In genomic region chr20:47503685-47504084, GRCh38 we compare ENCODE assay signal across 8 cellular contexts. TPM values are rescaled to one million over a fixed set of nuclear protein-coding genes. Genes with fewer than 3 reads are reported as not detected.
DNase-seq lines count a peak whose midpoint lies in the region; ATAC-seq and TF ChIP-seq lines count a peak whose summit lies in the region.

No MANE protein-coding gene starts in this region.

- H3K27ac ChIP-seq in OCI-LY1 (ENCODE audit: low read depth, low read length, poor library complexity, severe bottlenecking), result peak overlapping the region; percentile 86
- H3K27ac ChIP-seq in effector memory CD4-positive, alpha-beta T cell (ENCODE audit: insufficient read depth, low read length, poor library complexity, severe bottlenecking), result peak overlapping the region; percentile 81

- no peak overlapping the region for H2AFZ ChIP-seq in OCI-LY1 (ENCODE audit: low read length)

- H3K9ac ChIP-seq in OCI-LY1 (ENCODE audit: low read length) (peak overlapping the region; percentile 89), skeletal muscle satellite cell (ENCODE audit: low read depth, low read length) (peak overlapping the region; percentile 97)

- peak overlapping the region; percentile 87 for H3K27ac Mint-ChIP-seq in T-helper 1 cell treated with Interleukin-12 subunit alpha and Interleukin-12 subunit beta and Interleukin-4 antibody, amounts not matched to agents 30 μg/mL and 1 μg/mL, for 36 hours

- H3K4me3 ChIP-seq in OCI-LY1 (ENCODE audit: low read depth, low read length, poor library complexity, severe bottlenecking), result peak overlapping the region; percentile 78
- H3K4me3 ChIP-seq in effector memory CD4-positive, alpha-beta T cell (ENCODE audit: insufficient read depth, low read depth, low read length, poor library complexity, severe bottlenecking), result peak overlapping the region; percentile 95
- peak overlapping the region; percentile 73 for H3K4me3 ChIP-seq in skeletal muscle satellite cell (ENCODE audit: low read length)

- H3K27me3 Mint-ChIP-seq in T-helper 1 cell treated with Interleukin-12 subunit alpha and Interleukin-12 subunit beta and Interleukin-4 antibody, amounts not matched to agents 30 μg/mL and 1 μg/mL, for 36 hours (ENCODE audit: low read depth), result no peaks in the 10 kb centered on the region

- peak overlapping the region; percentile 75 for H3K4me2 ChIP-seq in OCI-LY1 (ENCODE audit: low read length)
- H3K4me2 ChIP-seq in skeletal muscle satellite cell (ENCODE audit: low read length), result peak overlapping the region; percentile 82

- TF ChIP-seq CTCF in OCI-LY1 (IDR thresholded peaks at IDR 0.05; ENCODE audit: low read length) (no peak), GM10248 (IDR thresholded peaks at IDR 0.05; ENCODE audit: control extremely low read depth, extremely low read depth, low read depth, missing control alignments) (no peak)

- H3K4me1 ChIP-seq in OCI-LY1 (ENCODE audit: insufficient read depth, low read length, severe bottlenecking) (peaks cover 52% of the 10 kb centered on the region), skeletal muscle satellite cell (ENCODE audit: control insufficient read depth, insufficient read depth, low read length) (peaks cover 14% of the 10 kb centered on the region)
- peaks cover 20% of the 10 kb centered on the region for H3K4me1 ChIP-seq in effector memory CD4-positive, alpha-beta T cell (ENCODE audit: control insufficient read depth, insufficient read depth, low read length, poor library complexity, severe bottlenecking)

- H3K9me2 ChIP-seq in OCI-LY1 (ENCODE audit: low read depth, low read length), result no peaks in the 10 kb centered on the region

- H3K9me3 ChIP-seq in OCI-LY1 (ENCODE audit: low read length) (no peaks in the 10 kb centered on the region), skeletal muscle satellite cell (replicated peaks; ENCODE audit: low read length) (no peaks in the 10 kb centered on the region)
- no peaks in the 10 kb centered on the region for H3K9me3 ChIP-seq in effector memory CD4-positive, alpha-beta T cell (ENCODE audit: control insufficient read depth, low read length)

- H3K27me3 ChIP-seq in OCI-LY1 (ENCODE audit: insufficient read depth, low read length) (no peaks in the 10 kb centered on the region), skeletal muscle satellite cell (ENCODE audit: control insufficient read depth, insufficient read depth, low read length) (no peaks in the 10 kb centered on the region)
- no peaks in the 10 kb centered on the region for H3K27me3 ChIP-seq in effector memory CD4-positive, alpha-beta T cell (replicated peaks; ENCODE audit: control insufficient read depth, insufficient read depth, low read length, poor library complexity, severe bottlenecking)

- H3K79me2 ChIP-seq in OCI-LY1 (ENCODE audit: insufficient read depth, low read length), result peaks cover 79% of the 10 kb centered on the region

- DNase-seq in T-helper 1 cell (no peak), GM10248 (ENCODE audit: extremely low spot score) (no peak)
- no peak for DNase-seq in effector memory CD4-positive, alpha-beta T cell

- peaks cover 28% of the 10 kb centered on the region for H3K36me3 ChIP-seq in OCI-LY1 (ENCODE audit: insufficient read depth, low read length)
- H3K36me3 ChIP-seq in effector memory CD4-positive, alpha-beta T cell (ENCODE audit: control insufficient read depth, insufficient read depth, low read length), result no peaks in the 10 kb centered on the region
- no peaks in the 10 kb centered on the region for H3K36me3 ChIP-seq in skeletal muscle satellite cell (ENCODE audit: insufficient read depth, low read length)

- H4K20me1 ChIP-seq in OCI-LY1 (ENCODE audit: insufficient read depth, low read length), result no peaks in the 10 kb centered on the region

- H3F3A ChIP-seq in OCI-LY1 (ENCODE audit: insufficient read depth, low read length), result no peaks in the 10 kb centered on the region

- peak overlapping the region; percentile 99 for H3K4me3 Mint-ChIP-seq in T-helper 1 cell treated with Interleukin-12 subunit alpha and Interleukin-12 subunit beta and Interleukin-4 antibody, amounts not matched to agents 30 μg/mL and 1 μg/mL, for 36 hours

- H3K9me3 Mint-ChIP-seq in T-helper 1 cell treated with Interleukin-12 subunit alpha and Interleukin-12 subunit beta and Interleukin-4 antibody, amounts not matched to agents 30 μg/mL and 1 μg/mL, for 36 hours, result no peaks in the 10 kb centered on the region

- CTCF ChIA-PET in GM10248 (lab: Yijun Ruan, JAX), result interaction anchor here (0.7 to 2.8 kb wide), 11 partner anchors 11 to 148 kb away, joined by 3 to 11 read pairs (median 3); no protein-coding TSS in a partner anchor

- ATAC-seq in GM18907 (IDR thresholded peaks at IDR 0.05; ENCODE audit: unreplicated experiment) (no peak), GM21576 (IDR thresholded peaks at IDR 0.05; ENCODE audit: unreplicated experiment) (no peak)

- POLR2A ChIA-PET in GM10248 (lab: Yijun Ruan, JAX), result interaction anchor here (0.6 to 2.1 kb wide), 4 partner anchors 16 to 65 kb away, joined by 3 to 9 read pairs (median 7); no protein-coding TSS in a partner anchor

- peaks cover 20% of the 10 kb centered on the region for H3K36me3 Mint-ChIP-seq in T-helper 1 cell treated with Interleukin-12 subunit alpha and Interleukin-12 subunit beta and Interleukin-4 antibody, amounts not matched to agents 30 μg/mL and 1 μg/mL, for 36 hours (ENCODE audit: low read depth)

- H3K4me1 Mint-ChIP-seq in T-helper 1 cell treated with Interleukin-12 subunit alpha and Interleukin-12 subunit beta and Interleukin-4 antibody, amounts not matched to agents 30 μg/mL and 1 μg/mL, for 36 hours (ENCODE audit: low read depth), result peaks cover 42% of the 10 kb centered on the region

RNA-seq across cellular contexts. Expression of gene NCOA3, which starts 2.0 kb away (rescaled TPM):
- 35.0 and 39.8 TPM in 2 replicates for total RNA-seq in skeletal muscle satellite cell (2012; rRNA removed)
